In genomic region chr1:95304803-95305202, GRCh38 we compare ENCODE assay signal across 29 cellular contexts.
"Had no signal": no experiment of that assay in that cellular context is flagged by ENCODE, and none has a peak within 500 bp of the region (broad histone marks: within the 10 kb centered on the region; RNA-seq: fewer than 3 reads in every experiment).

No MANE protein-coding gene starts in this region.

- DNase-seq: activated CD4-positive, alpha-beta T cell treated with anti-CD3 and anti-CD28 coated beads for 1 hour; activated CD4-positive, alpha-beta T cell treated with anti-CD3 and anti-CD28 coated beads, Interleukin-2, amount 10 ng/mL, durations not matched to agents 24 days and 14 days; activated CD4-positive, alpha-beta T cell treated with anti-CD3 and anti-CD28 coated beads, Interleukin-2, amount 50 U/mL, for 48 hours; activated CD8-positive, alpha-beta memory T cell treated with anti-CD3 and anti-CD28 coated beads, Interleukin-2, amount 10 ng/mL, durations not matched to agents 7 days and 5 days; activated gamma-delta T cell; activated naive CD4-positive, alpha-beta T cell treated with anti-CD3 and anti-CD28 coated beads, Interleukin-2, amount 10 ng/mL, durations not matched to agents 7 days and 5 days; activated naive CD8-positive, alpha-beta T cell treated with anti-CD3 and anti-CD28 coated beads for 36 hours; activated T-cell treated with anti-CD3 and anti-CD28 coated beads, Interleukin-2, amount 50 U/mL, for 24 hours; brain microvascular endothelial cell; caudate nucleus; MM.1S; NCI-H1105; NCI-H1436; NCI-H187; NCI-H2081; NCI-H510A treated with DMSO at 0.1 percent for 48 hours; NCI-H69; NK-92 treated with Interleukin-12 subunit alpha and Interleukin-12 subunit beta, amount 100 ng/mL, for 24 hours; OCI-M1; Peyer's patch; SHP77; SW 1271 had no signal

- H3K36me3 Mint-ChIP-seq: activated CD8-positive, alpha-beta memory T cell treated with anti-CD3 and anti-CD28 coated beads, Interleukin-2, amount 10 ng/mL, durations not matched to agents 7 days and 5 days; activated naive CD4-positive, alpha-beta T cell treated with anti-CD3 and anti-CD28 coated beads, Interleukin-2, amount 10 ng/mL, durations not matched to agents 7 days and 5 days; activated naive CD8-positive, alpha-beta T cell treated with anti-CD3 and anti-CD28 coated beads for 36 hours; WTC11 had no signal

- H3K36me3 ChIP-seq: brain microvascular endothelial cell, Peyer's patch, SJSA1 had no signal

- H3K27me3 Mint-ChIP-seq: activated naive CD4-positive, alpha-beta T cell treated with anti-CD3 and anti-CD28 coated beads, Interleukin-2, amount 10 ng/mL, durations not matched to agents 7 days and 5 days had no signal

- H3K4me3 ChIP-seq: Peyer's patch, SJSA1 had no signal

- H3K27me3 ChIP-seq: Peyer's patch, SJSA1 had no signal

- H3K4me3 Mint-ChIP-seq: activated CD4-positive, alpha-beta T cell treated with anti-CD3 and anti-CD28 coated beads, Interleukin-2, amount 10 ng/mL, durations not matched to agents 24 days and 14 days; activated CD8-positive, alpha-beta memory T cell treated with anti-CD3 and anti-CD28 coated beads, Interleukin-2, amount 10 ng/mL, durations not matched to agents 7 days and 5 days; activated naive CD4-positive, alpha-beta T cell treated with anti-CD3 and anti-CD28 coated beads, Interleukin-2, amount 10 ng/mL, durations not matched to agents 7 days and 5 days; activated naive CD8-positive, alpha-beta T cell treated with anti-CD3 and anti-CD28 coated beads for 36 hours; activated T-cell treated with anti-CD3 and anti-CD28 coated beads, Interleukin-2, amount 50 U/mL, for 24 hours; activated T-helper 17 cell treated with anti-CD3 and anti-CD28 coated beads, Interleukin-2, amount 50 U/mL, for 72 hours; T-helper 1 cell treated with Interleukin-12 subunit alpha and Interleukin-12 subunit beta and Interleukin-4 antibody, amounts not matched to agents 30 μg/mL and 1 μg/mL, for 36 hours; WTC11 had no signal

- H3K27ac ChIP-seq: brain microvascular endothelial cell, KMS-11, Peyer's patch, RWPE1, SJSA1 had no signal

- H3K9me3 Mint-ChIP-seq: activated CD4-positive, alpha-beta T cell treated with anti-CD3 and anti-CD28 coated beads, Interleukin-2, amount 10 ng/mL, durations not matched to agents 24 days and 14 days; activated naive CD4-positive, alpha-beta T cell treated with anti-CD3 and anti-CD28 coated beads, Interleukin-2, amount 10 ng/mL, durations not matched to agents 7 days and 5 days; activated T-cell treated with anti-CD3 and anti-CD28 coated beads, Interleukin-2, amount 50 U/mL, for 24 hours; T-helper 1 cell treated with Interleukin-12 subunit alpha and Interleukin-12 subunit beta and Interleukin-4 antibody, amounts not matched to agents 30 μg/mL and 1 μg/mL, for 36 hours had no signal

- H3K4me1 ChIP-seq: Peyer's patch, SJSA1 had no signal

- H3K27ac Mint-ChIP-seq: activated CD4-positive, alpha-beta T cell treated with anti-CD3 and anti-CD28 coated beads, Interleukin-2, amount 10 ng/mL, durations not matched to agents 24 days and 14 days; activated CD8-positive, alpha-beta memory T cell treated with anti-CD3 and anti-CD28 coated beads, Interleukin-2, amount 10 ng/mL, durations not matched to agents 7 days and 5 days; activated naive CD4-positive, alpha-beta T cell treated with anti-CD3 and anti-CD28 coated beads, Interleukin-2, amount 10 ng/mL, durations not matched to agents 7 days and 5 days; activated naive CD8-positive, alpha-beta T cell treated with anti-CD3 and anti-CD28 coated beads for 36 hours; activated T-cell treated with anti-CD3 and anti-CD28 coated beads, Interleukin-2, amount 50 U/mL, for 24 hours; activated T-helper 17 cell treated with anti-CD3 and anti-CD28 coated beads, Interleukin-2, amount 50 U/mL, for 72 hours; T-helper 1 cell treated with Interleukin-12 subunit alpha and Interleukin-12 subunit beta and Interleukin-4 antibody, amounts not matched to agents 30 μg/mL and 1 μg/mL, for 36 hours; WTC11 had no signal

- ATAC-seq: activated CD8-positive, alpha-beta memory T cell treated with anti-CD3 and anti-CD28 coated beads, Interleukin-2, amount 10 ng/mL, durations not matched to agents 7 days and 5 days; activated T-helper 17 cell treated with anti-CD3 and anti-CD28 coated beads, Interleukin-2, amount 50 U/mL, for 72 hours; SK-N-SH treated with all-trans-retinoic acid at 6 μM for 48 hours; WTC11 had no signal

- H3K4me2 ChIP-seq: KMS-11 had no signal

- H3K4me1 Mint-ChIP-seq: activated CD4-positive, alpha-beta T cell treated with anti-CD3 and anti-CD28 coated beads, Interleukin-2, amount 10 ng/mL, durations not matched to agents 24 days and 14 days; activated CD8-positive, alpha-beta memory T cell treated with anti-CD3 and anti-CD28 coated beads, Interleukin-2, amount 10 ng/mL, durations not matched to agents 7 days and 5 days; activated naive CD4-positive, alpha-beta T cell treated with anti-CD3 and anti-CD28 coated beads, Interleukin-2, amount 10 ng/mL, durations not matched to agents 7 days and 5 days; activated naive CD8-positive, alpha-beta T cell treated with anti-CD3 and anti-CD28 coated beads for 36 hours; activated T-helper 17 cell treated with anti-CD3 and anti-CD28 coated beads, Interleukin-2, amount 50 U/mL, for 72 hours had no signal

- H3K9me3 ChIP-seq: Peyer's patch, SJSA1 had no signal
